11 cellular contexts compared by ENCODE assay signal in the genomic region with DNA sequence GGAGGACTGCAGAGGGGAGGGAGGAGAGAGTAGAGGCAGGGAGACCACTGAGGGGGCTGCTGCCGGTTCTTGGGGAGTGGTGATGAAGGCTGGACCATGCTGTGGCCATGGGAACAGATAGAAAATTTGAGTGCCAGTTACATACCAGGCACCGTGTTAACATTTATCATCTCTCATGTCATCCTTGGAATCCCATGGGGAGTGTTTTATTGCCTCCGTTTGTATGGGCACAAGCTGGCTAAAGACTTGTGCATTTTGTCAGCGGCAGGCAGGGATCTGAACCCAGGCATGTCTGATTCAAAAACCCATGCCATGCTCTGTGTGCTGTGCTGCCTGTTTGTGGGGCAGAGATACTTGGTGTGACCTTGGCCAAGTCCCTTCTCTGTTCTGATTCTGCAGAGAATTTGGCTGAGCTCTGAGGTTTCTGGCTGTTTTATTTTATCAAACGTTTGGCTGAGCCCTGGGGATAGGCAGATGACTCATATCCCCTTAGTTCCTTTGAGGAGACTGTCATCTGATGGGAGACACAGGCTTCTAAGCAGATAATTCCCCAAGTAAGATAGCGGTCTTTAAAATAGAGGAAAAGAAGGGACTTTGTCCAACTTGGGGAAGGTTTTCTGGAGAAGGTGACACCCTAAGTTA. TPM values are rescaled to one million over a fixed set of nuclear protein-coding genes. Genes with fewer than 3 reads are reported as not detected.
A peak's percentile ranks its signal among the peaks of the same experiment; 100 is the strongest.
DNase-seq lines count a peak whose midpoint lies in the region; ATAC-seq, FAIRE-seq and TF ChIP-seq lines count a peak whose summit lies in the region.
"Had no signal": no experiment of that assay in that cellular context is flagged by ENCODE, and none has a peak within 500 bp of the region (broad histone marks: within the 10 kb centered on the region; RNA-seq: fewer than 3 reads in every experiment).

No MANE protein-coding gene starts in this region.

- no peaks in the 10 kb centered on the region for H3K9me3 ChIP-seq in heart right ventricle
- no peaks in the 10 kb centered on the region for H3K9me3 ChIP-seq in adrenal gland (replicated peaks in 1 of 3)
- H3K9me3 ChIP-seq in keratinocyte (ENCODE audit: control insufficient read depth, low read depth, low read length): no peaks in the 10 kb centered on the region

- TF ChIP-seq POLR2A in adrenal gland (IDR thresholded peaks at IDR 0.05): no peak

- no peaks in the 10 kb centered on the region for H4K20me1 ChIP-seq in keratinocyte (ENCODE audit: control insufficient read depth, extremely low read depth, insufficient read depth, low read length)

- peaks cover 2% of the 10 kb centered on the region for H3K9me1 ChIP-seq in keratinocyte (ENCODE audit: control insufficient read depth, extremely low read depth, insufficient read depth, low read length)

- H3K9ac ChIP-seq in keratinocyte (ENCODE audit: control insufficient read depth, extremely low read depth, insufficient read depth, low read length): no peak overlapping the region

- ATAC-seq in heart right ventricle (no peak), left ventricle myocardium superior (no peak), HG02973 (IDR thresholded peaks at IDR 0.05; ENCODE audit: unreplicated experiment) (no peak)
- ATAC-seq: stimulated activated memory B cell treated with anti-CD40 and anti-IgM and Interleukin-4, amounts not matched to agents 10 μg/mL and 1 μg/mL and 100 μg/mL, for 72 hours had no signal

- H3K27ac ChIP-seq in heart right ventricle (peak overlapping the region in 9 of 10 donors; percentile 21 to 91 (median 78)), adrenal gland (peak overlapping the region in 4 of 5 donors; percentile 48 to 84 (median 62)), keratinocyte (ENCODE audit: control insufficient read depth, insufficient read depth, low read length) (no peak overlapping the region)

- H3K79me2 ChIP-seq in keratinocyte (ENCODE audit: control insufficient read depth, insufficient read depth, low read length): peaks cover 2% of the 10 kb centered on the region

- FAIRE-seq in keratinocyte (lab: Jason Lieb, UNC) (peak; percentile 90), urothelium cell line (lab: Jason Lieb, UNC) (no peak)

- peaks cover 28 to 98% (median 83%) of the 10 kb centered on the region in 9 donors for H3K4me1 ChIP-seq in heart right ventricle
- peaks cover 29 to 68% of the 10 kb centered on the region in 2 donors for H3K4me1 ChIP-seq in adrenal gland (replicated peaks in 1 of 2)
- peaks cover 33% of the 10 kb centered on the region for H3K4me1 ChIP-seq in keratinocyte (ENCODE audit: control insufficient read depth, extremely low read depth, insufficient read depth, low read length)

- peak overlapping the region; percentile 20 for H3K4me2 ChIP-seq in keratinocyte (ENCODE audit: control insufficient read depth, extremely low read depth, insufficient read depth, low read depth, low read length)

- TF ChIP-seq CTCF in heart right ventricle (IDR thresholded peaks at IDR 0.05) (no peak), adrenal gland (IDR thresholded peaks at IDR 0.05) (no peak), keratinocyte (optimal IDR thresholded peaks at IDR 0.05 in 1 of 3, IDR thresholded peaks at IDR 0.05 in 1 of 3, conservative IDR thresholded peaks at IDR 0.05 in 1 of 3; ENCODE audit: extremely low read depth in 1 of 3, insufficient read depth in 2 of 3, low read length in 3 of 3) (no peak)

- dilution Hi-C loops in keratinocyte (cut with MboI; ENCODE audit: extremely low pct_ligation_motif_present, low sequenced_read_pairs): no loop called here

- no peaks in the 10 kb centered on the region for H3K27me3 ChIP-seq in heart right ventricle
- no peaks in the 10 kb centered on the region for H3K27me3 ChIP-seq in adrenal gland
- no peaks in the 10 kb centered on the region for H3K27me3 ChIP-seq in keratinocyte (ENCODE audit: control insufficient read depth, extremely low read depth, insufficient read depth, low read length)

- 35 to 45% methylated on average over 6 of the region's 6 CpGs for whole genome bisulfite sequencing in heart right ventricle, 2 donors
- 27 to 46% (median 29%) methylated on average over 5 to 6 of the region's 6 CpGs for WGBS in adrenal gland, 4 donors

- intact Hi-C loops in heart right ventricle (cut with DNase I) (loop anchor here in 3 of 10 donors (2.0 to 5.0 kb wide), 2 partner anchors 29 to 35 kb away; no protein-coding TSS in a partner anchor), left ventricle myocardium superior (cut with micrococcal nuclease) (no loop called here), adrenal gland (cut with DNase I) (no loop called here)

- no peak overlapping the region for H3K4me3 ChIP-seq in heart right ventricle
- H3K4me3 ChIP-seq in adrenal gland: no peak overlapping the region
- H3K4me3 ChIP-seq in keratinocyte (ENCODE audit: control insufficient read depth in 2 of 3, extremely low read depth in 1 of 3, insufficient read depth in 2 of 3, low read depth in 1 of 3, low read length in 3 of 3): no peak overlapping the region

- H3K36me3 ChIP-seq in heart right ventricle (no peaks in the 10 kb centered on the region), adrenal gland (replicated peaks in 1 of 2) (no peaks in the 10 kb centered on the region), keratinocyte (ENCODE audit: control insufficient read depth in 2 of 2, extremely low read depth in 1 of 2, insufficient read depth in 2 of 2, low read length in 2 of 2) (peaks cover 15 to 22% of the 10 kb centered on the region in 2 experiments)

- DNase-seq in heart right ventricle (no peak), left ventricle myocardium superior (no peak), adrenal gland (peak; percentile 44 to 80 (median 73)), keratinocyte (ENCODE audit: low read depth, low spot score) (no peak), urothelium cell line (ENCODE audit: low spot score) (peak; percentile 51), epidermal melanocyte (ENCODE audit: insufficient read length, low spot score) (no peak), DMS79 treated with DMSO at 0.1 percent for 48 hours (lab: John Stamatoyannopoulos, UW) (no peak)
- DNase-seq: activated naive CD4-positive, alpha-beta T cell treated with anti-CD3 and anti-CD28 coated beads for 36 hours; MM.1S had no signal

- no peak overlapping the region for H2AFZ ChIP-seq in keratinocyte (ENCODE audit: control insufficient read depth, low read length)

RNA-seq across cellular contexts. Expression of a gene that starts 22.2 kb away (rescaled TPM):
- total RNA-seq in heart right ventricle (10 to 100 TPM in 2 of 10 donors, 1 to 10 TPM in 8; 4.1 to 11.5 (median 5.1) TPM), left ventricle myocardium superior (11.0 TPM), adrenal gland (10 to 100 TPM in 5 of 8 donors, 1 to 10 TPM in 3; 3.0 to 28.2 (median 11.9) TPM)
- polyA plus RNA-seq in heart right ventricle (10 to 100 TPM in 1 of 2 donors, 1 to 10 TPM in 1; 3.1 to 35.8 TPM), adrenal gland (10 to 100 TPM in 2 of 3 donors, 1 to 10 TPM in 1; 3.1 to 99.8 (median 15.9) TPM), keratinocyte (10.1 to 24.1 TPM (median 14.0 TPM) in 3 replicates)
- 4.0 TPM for polyA plus RNA-seq in keratinocyte (2011; ENCODE audit: low read depth)
- 3.2 and 6.3 TPM in 2 replicates for polyA plus RNA-seq in keratinocyte (2011; cell fraction: cytosol; rRNA removed)
- polyA plus RNA-seq in keratinocyte (2011; cell fraction: nucleus; rRNA removed): 74.7 and 104 TPM in 2 replicates
- polyA plus RNA-seq in keratinocyte (2012; ENCODE audit: low replicate concordance): 7.7 and 9.2 TPM in 2 replicates
- polyA minus RNA-seq in keratinocyte: 21.0 to 31.0 TPM (median 23.4 TPM) in 3 replicates
- polyA minus RNA-seq in keratinocyte (2011; cell fraction: cytosol; rRNA and poly(A)+ RNA removed): 6.7 TPM
- 37.9 and 45.1 TPM in 2 replicates for polyA minus RNA-seq in keratinocyte (2011; cell fraction: nucleus; rRNA and poly(A)+ RNA removed)

Comparison
In these comparisons a context has a peak if more than half of its experiments do, and no peak if none do; other contexts are left out.
1. DNase-seq: peak in adrenal gland (7 of 7) and urothelium cell line (single experiment); none in heart right ventricle (0 of 2), left ventricle myocardium superior (single experiment), keratinocyte (single experiment), epidermal melanocyte (single experiment) and DMS79 treated with DMSO at 0.1 percent for 48 hours (single experiment).